ENCODE assay signal across 10 cellular contexts in genomic region chr2:231667096-231667427, GRCh38. TPM values are rescaled to one million over a fixed set of nuclear protein-coding genes. Genes with fewer than 3 reads are reported as not detected.
A peak's percentile ranks its signal among the peaks of the same experiment; 100 is the strongest.
DNase-seq lines count a peak whose midpoint lies in the region; ATAC-seq and TF ChIP-seq lines count a peak whose summit lies in the region.
"Had no signal": no experiment of that assay in that cellular context is flagged by ENCODE, and none has a peak within 500 bp of the region (broad histone marks: within the 10 kb centered on the region; RNA-seq: fewer than 3 reads in every experiment).

No MANE protein-coding gene starts in this region.

- peak overlapping the region; percentile 91 for H3K4me2 ChIP-seq in PC-3 (ENCODE audit: low read length)

- no peak for DNase-seq in CD8-positive, alpha-beta memory T cell
- DNase-seq in PC-3 = no peak
- no peak for DNase-seq in stimulated activated CD4-positive, alpha-beta T cell treated with anti-CD3 and anti-CD28 coated beads, Interleukin-1b, Interleukin-23, amount 100 ng/mL, for 48 hours
- DNase-seq in stimulated activated CD4-positive, alpha-beta T cell treated with anti-CD3 and anti-CD28 coated beads, Interleukin-15, amount 100 ng/mL, for 24 hours = no peak
- no peak for DNase-seq in HUDEP-2 (lab: John Stamatoyannopoulos, UW; ENCODE audit: unreplicated experiment in 76 of 76)
- DNase-seq: cortex of kidney, NCI-H2171 treated with DMSO at 0.1 percent for 48 hours had no signal

- H3K79me2 ChIP-seq in PC-3 (ENCODE audit: low read length) = no peaks in the 10 kb centered on the region

- H3K4me1 Mint-ChIP-seq in CD8-positive, alpha-beta memory T cell = peaks cover 4 to 6% (median 5%) of the 10 kb centered on the region in 3 donors

- no peaks in the 10 kb centered on the region for H3K27me3 Mint-ChIP-seq in CD8-positive, alpha-beta memory T cell

- H3K4me1 ChIP-seq in CD8-positive, alpha-beta memory T cell (ENCODE audit: insufficient read depth, low read length) = peaks cover 5% of the 10 kb centered on the region
- H3K4me1 ChIP-seq in PC-3 (ENCODE audit: insufficient read depth, low read length) (peaks cover 25% of the 10 kb centered on the region), gastroesophageal sphincter (peaks cover 0 to 65% (median 37%) of the 10 kb centered on the region in 3 donors), rectal smooth muscle tissue (ENCODE audit: control insufficient read depth, insufficient read depth, low read length) (peaks cover 33% of the 10 kb centered on the region)

- TF ChIP-seq EP300 in gastroesophageal sphincter (IDR thresholded peaks at IDR 0.05) = no peak

- H3K4me3 ChIP-seq in CD8-positive, alpha-beta memory T cell (ENCODE audit: low read length) = no peak overlapping the region
- H3K4me3 ChIP-seq in PC-3 (ENCODE audit: low read length) (peak overlapping the region; percentile 62), gastroesophageal sphincter (peak overlapping the region; percentile 40 to 63), rectal smooth muscle tissue (ENCODE audit: low read length) (peak overlapping the region; percentile 84)

- H3K9me3 Mint-ChIP-seq in CD8-positive, alpha-beta memory T cell = peaks cover 0 to 4% (median 0%) of the 10 kb centered on the region in 5 donors

- no peaks in the 10 kb centered on the region for H3K27me3 ChIP-seq in CD8-positive, alpha-beta memory T cell (ENCODE audit: insufficient read depth, low read length, poor library complexity, severe bottlenecking)
- H3K27me3 ChIP-seq in PC-3 (ENCODE audit: low read length) = no peaks in the 10 kb centered on the region
- no peaks in the 10 kb centered on the region for H3K27me3 ChIP-seq in gastroesophageal sphincter
- H3K27me3 ChIP-seq in rectal smooth muscle tissue (ENCODE audit: control insufficient read depth, insufficient read depth, low read length) = no peaks in the 10 kb centered on the region

- H3K9me3 ChIP-seq in CD8-positive, alpha-beta memory T cell (ENCODE audit: low read length) = no peaks in the 10 kb centered on the region
- no peaks in the 10 kb centered on the region for H3K9me3 ChIP-seq in PC-3 (ENCODE audit: low read length)
- no peaks in the 10 kb centered on the region for H3K9me3 ChIP-seq in gastroesophageal sphincter

- TF ChIP-seq CTCF in PC-3 (conservative IDR thresholded peaks at IDR 0.05; ENCODE audit: low read depth, low read length) (no peak), gastroesophageal sphincter (IDR thresholded peaks at IDR 0.05) (no peak)

- no CpG with 5 or more reads among the region's 11 CpGs for WGBS in gastroesophageal sphincter (ENCODE audit: low coverage in 1 of 2), 2 donors

- no peaks in the 10 kb centered on the region for H4K20me1 ChIP-seq in PC-3 (ENCODE audit: low read length)

- no peak for ATAC-seq in PC-3
- no peak for ATAC-seq in gastroesophageal sphincter
- no peak for ATAC-seq in GM21576 (IDR thresholded peaks at IDR 0.05; ENCODE audit: unreplicated experiment)

- no peak overlapping the region for H3K4me3 Mint-ChIP-seq in CD8-positive, alpha-beta memory T cell

- TF ChIP-seq POLR2A in gastroesophageal sphincter (IDR thresholded peaks at IDR 0.05) = no peak

- BruUV-seq in PC-3 (replicated peaks; lab: Mats Ljungman, UMichigan) = no TSS peak

- CTCF ChIA-PET in CD8-positive, alpha-beta memory T cell (lab: Charles Lee) = interaction anchor here (1.1 to 10.1 kb wide), 6 partner anchors 8 to 53 kb away, joined by 3 to 84 read pairs (median 4); no protein-coding TSS in a partner anchor
- CTCF ChIA-PET in PC-3 (lab: Charles Lee) = interaction anchor here (2.1 kb wide), 1 partner anchor 10 kb away, joined by 7 read pairs; no protein-coding TSS in a partner anchor

- H2AFZ ChIP-seq in PC-3 (ENCODE audit: low read length) = peak overlapping the region; percentile 73; the same call in 1 of the 2 replicates

- no peaks in the 10 kb centered on the region for H3K36me3 ChIP-seq in CD8-positive, alpha-beta memory T cell (ENCODE audit: insufficient read depth, low read length)
- H3K36me3 ChIP-seq in PC-3 (ENCODE audit: low read depth, low read length) = no peaks in the 10 kb centered on the region
- H3K36me3 ChIP-seq in gastroesophageal sphincter = no peaks in the 10 kb centered on the region
- H3K36me3 ChIP-seq in rectal smooth muscle tissue (ENCODE audit: control insufficient read depth, insufficient read depth, low read length) = no peaks in the 10 kb centered on the region

- H3K9ac ChIP-seq in PC-3 (ENCODE audit: low read length) (peak overlapping the region; percentile 95), rectal smooth muscle tissue (ENCODE audit: low read length) (peak overlapping the region; percentile 100)

- POLR2A ChIA-PET in CD8-positive, alpha-beta memory T cell (lab: Charles Lee) = interaction anchor here (0.6 to 0.9 kb wide), 2 partner anchors 16 to 17 kb away, joined by 3 to 4 read pairs; no protein-coding TSS in a partner anchor
- POLR2A ChIA-PET in PC-3 (lab: Charles Lee; ENCODE audit: unreplicated experiment) = interaction anchor here (0.7 to 1.1 kb wide), 2 partner anchors 62 to 881 kb away, joined by 3 to 6 read pairs; no protein-coding TSS in a partner anchor

- peak overlapping the region; percentile 61 for H3K27ac ChIP-seq in CD8-positive, alpha-beta memory T cell (ENCODE audit: low read depth, low read length)
- H3K27ac ChIP-seq in PC-3 (ENCODE audit: low read length) = peak overlapping the region; percentile 93
- H3K27ac ChIP-seq in gastroesophageal sphincter = peak overlapping the region; percentile 87 to 99 (median 98)
- peak overlapping the region; percentile 100 for H3K27ac ChIP-seq in rectal smooth muscle tissue (ENCODE audit: low read depth, low read length)

- H3K9me2 ChIP-seq in PC-3 (replicated peaks; ENCODE audit: low read length) = no peaks in the 10 kb centered on the region

- no peaks in the 10 kb centered on the region for H3F3A ChIP-seq in PC-3 (ENCODE audit: low read length, unreplicated experiment)

- intact Hi-C loops in PC-3 (cut with micrococcal nuclease) = no loop called here

- no peaks in the 10 kb centered on the region for H3K36me3 Mint-ChIP-seq in CD8-positive, alpha-beta memory T cell

- no peak overlapping the region for H3K27ac Mint-ChIP-seq in CD8-positive, alpha-beta memory T cell

RNA-seq across cellular contexts. Expression of gene PTMA, which starts 41.3 kb away (rescaled TPM):
- total RNA-seq in CD8-positive, alpha-beta memory T cell = 1,000 to 10,000 TPM; 2,403 to 2,474 TPM
- polyA plus RNA-seq in CD8-positive, alpha-beta memory T cell = 1,830 TPM
- 1,625 and 2,032 TPM in 2 replicates for total RNA-seq in PC-3 (2014; rRNA removed)
- 100 to 1,000 TPM; 683 to 866 (median 805) TPM for total RNA-seq in gastroesophageal sphincter
